15 cellular contexts compared by ENCODE assay signal in genomic region chr9:77735515-77735914, GRCh38.
DNase-seq lines count a peak whose midpoint lies in the region; ATAC-seq lines count a peak whose summit lies in the region.
"Had no signal": no experiment of that assay in that cellular context is flagged by ENCODE, and none has a peak within 500 bp of the region (broad histone marks: within the 10 kb centered on the region; RNA-seq: fewer than 3 reads in every experiment).

No MANE protein-coding gene starts in this region.

- peaks cover 36% of the 10 kb centered on the region for H3K4me1 ChIP-seq in HUES64 (ENCODE audit: insufficient read depth, low read length)
- H3K4me1 ChIP-seq: breast epithelium had no signal

- H3K27me3 ChIP-seq in HUES64 (ENCODE audit: insufficient read depth, low read length) = no peaks in the 10 kb centered on the region
- H3K27me3 ChIP-seq: breast epithelium, upper lobe of left lung had no signal

- H3K27ac ChIP-seq in HUES64 (ENCODE audit: low read depth, low read length) = peak overlapping the region; percentile 65
- H3K27ac ChIP-seq: C4-2B, epithelial cell of prostate, upper lobe of left lung had no signal

- no peak overlapping the region for H3K9ac ChIP-seq in HUES64 (ENCODE audit: low read depth, low read length)

- 69% methylated on average over 5 of the region's 5 CpGs for WGBS in HUES64

- ATAC-seq in GM21526 (IDR thresholded peaks at IDR 0.05; ENCODE audit: low FRiP score, unreplicated experiment) (no peak), GM21423 (IDR thresholded peaks at IDR 0.05; ENCODE audit: unreplicated experiment) (no peak)

- H3K4me3 ChIP-seq in HUES64 (ENCODE audit: low read length) = no peak overlapping the region
- no peak overlapping the region for H3K4me3 ChIP-seq in skeletal muscle cell (ENCODE audit: low read depth, low read length)
- H3K4me3 ChIP-seq: upper lobe of left lung had no signal

- no peaks in the 10 kb centered on the region for H3K36me3 ChIP-seq in HUES64 (ENCODE audit: insufficient read depth, low read length)
- H3K36me3 ChIP-seq: breast epithelium, upper lobe of left lung had no signal

- DNase-seq in dermis blood vessel endothelial cell = peak; percentile 87
- DNase-seq in iris pigment epithelial cell (ENCODE audit: low read depth) = peak; percentile 35
- DNase-seq in skeletal muscle cell (ENCODE audit: low read depth) = peak; percentile 22
- DNase-seq in GOT3 (lab: John Stamatoyannopoulos, UW) = no peak
- DNase-seq: activated gamma-delta T cell, DMS79, NCI-H1092, NCI-H2171 treated with DMSO at 0.1 percent for 48 hours, upper lobe of left lung had no signal

- H3K9me3 ChIP-seq in HUES64 (ENCODE audit: insufficient read depth, low read depth, low read length) = no peaks in the 10 kb centered on the region
- H3K9me3 ChIP-seq: breast epithelium, upper lobe of left lung had no signal
